8 cellular contexts compared by ENCODE assay signal in the genomic region with DNA sequence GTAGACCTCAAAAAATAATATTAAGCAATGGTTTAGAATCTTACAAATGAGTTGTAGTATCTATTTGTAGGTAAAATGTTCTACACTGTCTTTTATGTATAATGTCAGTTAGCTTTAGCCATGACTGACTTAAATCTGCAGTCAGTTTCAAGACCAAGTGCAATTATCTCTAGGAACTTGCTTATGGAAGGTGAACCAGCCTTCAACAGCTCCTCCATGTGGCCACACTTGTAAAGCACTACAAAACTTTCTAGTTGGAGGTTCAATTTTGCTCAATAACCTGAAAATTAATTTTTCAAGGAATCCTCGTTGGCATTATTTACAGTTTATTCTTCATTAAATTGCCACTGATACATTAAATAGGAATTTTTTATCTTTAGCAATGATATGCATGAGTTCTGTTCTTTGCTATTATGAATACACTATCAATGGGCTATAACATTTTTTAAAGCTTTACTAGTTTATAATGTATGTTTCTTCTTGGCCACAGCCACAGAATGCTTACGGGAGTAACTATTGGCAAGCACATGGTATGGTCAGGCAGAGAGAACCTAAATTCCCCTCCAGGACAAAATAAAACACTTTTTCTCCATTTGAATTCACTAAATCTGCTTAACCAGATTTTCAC.
A peak's percentile ranks its signal among the peaks of the same experiment; 100 is the strongest.
DNase-seq lines count a peak whose midpoint lies in the region; ATAC-seq and TF ChIP-seq lines count a peak whose summit lies in the region.

No MANE protein-coding gene starts in this region.

- H3K9me3 ChIP-seq in WERI-Rb-1 (ENCODE audit: severe bottlenecking) (no peaks in the 10 kb centered on the region), stomach (no peaks in the 10 kb centered on the region)

- H3K4me3 ChIP-seq in HL-60 (replicated peaks; ENCODE audit: insufficient read depth, low read length), result no peak overlapping the region
- no peak overlapping the region for H3K4me3 ChIP-seq in WERI-Rb-1 (ENCODE audit: low read depth, low read length)
- H3K4me3 ChIP-seq in stomach, result no peak overlapping the region

- 41 to 47% (median 45%) methylated on average over 2 of the region's 2 CpGs for WGBS in stomach, 5 donors

- H3K27me3 ChIP-seq in HL-60 (ENCODE audit: insufficient read depth, poor library complexity, severe bottlenecking), result peaks cover 3% of the 10 kb centered on the region
- H3K27me3 ChIP-seq in WERI-Rb-1 (ENCODE audit: insufficient read depth, low read depth, severe bottlenecking), result no peaks in the 10 kb centered on the region
- H3K27me3 ChIP-seq in stomach, result no peaks in the 10 kb centered on the region

- DNase-seq in NCI-H510A treated with DMSO at 0.1 percent for 48 hours (lab: John Stamatoyannopoulos, UW) (peak; percentile 10), NCI-H510A (lab: John Stamatoyannopoulos, UW) (no peak), HL-60 (ENCODE audit: low read depth in 1 of 2, low spot score in 1 of 2) (peak in 1 of 2 experiments; percentile 12), WERI-Rb-1 (peak; percentile 13), left colon (peak in 1 of 2 donors; percentile 12), GDM1 (lab: John Stamatoyannopoulos, UW) (no peak), stomach (no peak)

- ATAC-seq in left colon, result peak; percentile 60
- no peak for ATAC-seq in GM19395 (IDR thresholded peaks at IDR 0.05; ENCODE audit: unreplicated experiment)

- no peak overlapping the region for H3K27ac ChIP-seq in HL-60 (replicated peaks)
- H3K27ac ChIP-seq in WERI-Rb-1, result no peak overlapping the region
- no peak overlapping the region for H3K27ac ChIP-seq in stomach

- no peak for TF ChIP-seq POLR2A in stomach (IDR thresholded peaks at IDR 0.05)

- H3K4me1 ChIP-seq in stomach, result no peaks in the 10 kb centered on the region

- H3K36me3 ChIP-seq in WERI-Rb-1 (no peaks in the 10 kb centered on the region), stomach (no peaks in the 10 kb centered on the region)

- TF ChIP-seq EP300 in stomach (IDR thresholded peaks at IDR 0.05), result no peak

- peak; percentile 26 for TF ChIP-seq CTCF in HL-60 (IDR thresholded peaks at IDR 0.05; ENCODE audit: insufficient read depth, low read length)
- TF ChIP-seq CTCF in WERI-Rb-1 (IDR thresholded peaks at IDR 0.05; ENCODE audit: low read depth, low read length), result peak; percentile 64
- peak in 2 of 7 experiments; percentile 21 to 26 for TF ChIP-seq CTCF in stomach (IDR thresholded peaks at IDR 0.05)

- intact Hi-C loops in left colon (cut with DNase I, micrococcal nuclease) (loop anchor here in 1 of 2 donors (10.0 kb wide), 1 partner anchor 323 kb away; no protein-coding TSS in a partner anchor), stomach (cut with DNase I; ENCODE audit: low total_unique reads) (no loop called here)

Comparison
In these comparisons a context has a peak if more than half of its experiments do, and no peak if none do; other contexts are left out.
1. DNase-seq: peak in NCI-H510A treated with DMSO at 0.1 percent for 48 hours (single experiment) and WERI-Rb-1 (single experiment); none in NCI-H510A (single experiment), GDM1 (single experiment) and stomach (single experiment).